In the genomic region with DNA sequence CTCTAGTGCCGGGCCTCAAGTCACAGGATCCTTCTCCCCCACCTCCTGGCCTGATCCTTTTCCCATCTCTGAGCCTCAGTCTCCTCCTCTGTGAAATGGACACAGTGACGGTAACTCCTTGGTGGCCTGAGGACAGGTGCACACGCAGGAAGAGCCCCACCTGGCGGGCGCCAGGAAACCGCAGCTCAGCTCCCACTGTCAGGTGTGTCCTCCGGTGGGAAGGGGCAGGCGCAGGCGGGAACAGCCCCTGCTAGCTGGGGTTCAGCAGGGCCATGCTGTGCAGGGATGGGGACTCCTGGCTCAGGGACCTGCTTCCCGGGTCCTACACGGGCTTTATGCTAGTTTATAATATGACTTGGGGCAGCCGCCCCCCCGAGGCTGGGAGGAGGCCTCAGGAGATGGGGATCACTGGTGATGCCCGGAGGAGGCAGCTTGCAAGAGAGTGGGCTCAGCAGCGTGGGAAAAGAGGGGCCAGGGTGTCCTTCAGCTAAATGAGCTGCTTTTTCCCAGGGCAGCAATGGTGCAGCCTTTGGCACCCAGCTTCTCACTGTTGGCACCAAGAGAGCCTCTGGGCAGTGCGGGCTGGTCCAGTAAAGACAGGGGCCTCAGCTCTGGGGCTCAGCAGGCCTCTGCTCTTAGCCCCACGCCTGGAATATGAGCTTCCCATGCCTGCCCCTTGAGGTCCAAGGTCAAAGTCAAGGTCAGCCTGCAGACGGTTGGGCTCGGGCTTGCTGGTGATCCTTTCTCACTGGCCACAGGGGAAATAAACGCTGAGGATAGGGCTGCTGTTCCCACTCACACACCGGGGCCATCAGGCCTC, we compare ENCODE assay signal across 20 cellular contexts.
A peak's percentile ranks its signal among the peaks of the same experiment; 100 is the strongest.
DNase-seq lines count a peak whose midpoint lies in the region; ATAC-seq, FAIRE-seq and TF ChIP-seq lines count a peak whose summit lies in the region.
"Had no signal": no experiment of that assay in that cellular context is flagged by ENCODE, and none has a peak within 500 bp of the region (broad histone marks: within the 10 kb centered on the region; RNA-seq: fewer than 3 reads in every experiment).

No MANE protein-coding gene starts in this region.

- H3K9me3 ChIP-seq in BLaER1 treated with 17β-estradiol and CSF1 and Interleukin-3, amounts not matched to agents 10 nM and 100 nM (replicated peaks in 1 of 11) = peaks cover 0 to 19% (median 0%) of the 10 kb centered on the region in 11 experiments; a peak in 3 of 22 replicates
- H3K9me3 ChIP-seq in PC-9 (ENCODE audit: insufficient read depth, low read depth) = no peaks in the 10 kb centered on the region
- H3K9me3 ChIP-seq in HepG2 (ENCODE audit: low read length) = no peaks in the 10 kb centered on the region
- H3K9me3 ChIP-seq: psoas muscle, spleen had no signal

- no peaks in the 10 kb centered on the region for H4K20me1 ChIP-seq in BLaER1 treated with 17β-estradiol and CSF1 and Interleukin-3, amounts not matched to agents 10 nM and 100 nM
- H4K20me1 ChIP-seq in PC-9 (ENCODE audit: insufficient read depth) (no peaks in the 10 kb centered on the region), HepG2 (ENCODE audit: insufficient read depth, low read length) (no peaks in the 10 kb centered on the region)

- CTCF ChIA-PET in PC-9 (lab: Charles Lee) = interaction anchor here (1.0 kb wide), 1 partner anchor 60 kb away, joined by 3 read pairs; no protein-coding TSS in a partner anchor
- CTCF ChIA-PET in HepG2 (lab: Yijun Ruan, JAX; ENCODE audit: low intra/inter-chr PET ratio, low total read pairs) = no interaction called here

- 50% methylated on average over 14 of the region's 21 CpGs for WGBS in HepG2 (ENCODE audit: low lambda C conversion rate)

- FAIRE-seq in HepG2 (lab: Jason Lieb, UNC) = no peak
- FAIRE-seq: D721Med, islet of Langerhans had no signal

- no peaks in the 10 kb centered on the region for H3F3A ChIP-seq in PC-9 (ENCODE audit: insufficient read depth, low read depth)

- no peak overlapping the region for H3K4me3 ChIP-seq in BLaER1 treated with 17β-estradiol and CSF1 and Interleukin-3, amounts not matched to agents 10 nM and 100 nM
- no peak overlapping the region for H3K4me3 ChIP-seq in PC-9
- no peak overlapping the region for H3K4me3 ChIP-seq in HepG2 (replicated peaks in 1 of 3; ENCODE audit: insufficient read depth in 1 of 3, low read depth in 2 of 3, low read length in 3 of 3)
- H3K4me3 ChIP-seq: psoas muscle, spleen had no signal

- H3K79me2 ChIP-seq in PC-9 (ENCODE audit: low read depth) (no peaks in the 10 kb centered on the region), HepG2 (ENCODE audit: insufficient read depth, low read length) (no peaks in the 10 kb centered on the region)

- H3K36me3 ChIP-seq in BLaER1 treated with 17β-estradiol and CSF1 and Interleukin-3, amounts not matched to agents 10 nM and 100 nM = no peaks in the 10 kb centered on the region
- no peaks in the 10 kb centered on the region for H3K36me3 ChIP-seq in PC-9 (ENCODE audit: low read depth)
- no peaks in the 10 kb centered on the region for H3K36me3 ChIP-seq in HepG2 (replicated peaks in 1 of 2; ENCODE audit: control insufficient read depth in 1 of 2, insufficient read depth in 2 of 2, low read length in 2 of 2)
- H3K36me3 ChIP-seq: spleen had no signal

- in situ Hi-C loops in HepG2 (cut with HindIII; ENCODE audit: extremely low pct_ligation_motif_present, low pct_unique_long_range_greater_than_20kb) = no loop called here

- ATAC-seq in HepG2 (peak; percentile 24; the same call in 2 of the 3 replicates), HG03175 (IDR thresholded peaks at IDR 0.05; ENCODE audit: unreplicated experiment) (no peak)
- ATAC-seq: natural killer cell, T-cell had no signal

- H3K27ac ChIP-seq in BLaER1 treated with 17β-estradiol and CSF1 and Interleukin-3, amounts not matched to agents 10 nM and 100 nM = peak overlapping the region in 9 of 11 experiments; percentile 51 to 65 (median 58); a peak in 18 of 22 replicates
- H3K27ac ChIP-seq in PC-9 = no peak overlapping the region
- no peak overlapping the region for H3K27ac ChIP-seq in HepG2 (ENCODE audit: extremely low read length, insufficient read depth, low read length)
- H3K27ac ChIP-seq: psoas muscle, spleen had no signal

- BruUV-seq in PC-9 (replicated peaks; lab: Mats Ljungman, UMichigan) (no TSS peak), HepG2 (replicated peaks; lab: Mats Ljungman, UMichigan) (no TSS peak)

- TF ChIP-seq CTCF in GM12873 (IDR thresholded peaks at IDR 0.05; ENCODE audit: insufficient read depth, low read depth, low read length, missing control alignments) (peak; percentile 13), PC-9 (conservative IDR thresholded peaks at IDR 0.05) (peak; percentile 37; the same call in 1 of the 2 replicates), HepG2 (CRISPR knock-in tag; IDR thresholded peaks at IDR 0.05) (peak; percentile 33)

- intact Hi-C loops in PC-9 (cut with micrococcal nuclease; ENCODE audit: unreplicated experiment) (no loop called here), HepG2 (cut with micrococcal nuclease; ENCODE audit: unreplicated experiment) (no loop called here)

- peaks cover 60 to 92% (median 77%) of the 10 kb centered on the region in 10 experiments for H3K4me1 ChIP-seq in BLaER1 treated with 17β-estradiol and CSF1 and Interleukin-3, amounts not matched to agents 10 nM and 100 nM
- H3K4me1 ChIP-seq in PC-9 (replicated peaks; ENCODE audit: insufficient read depth) (no peaks in the 10 kb centered on the region), HepG2 (ENCODE audit: insufficient read depth, low read length) (peaks cover 10% of the 10 kb centered on the region)

- no peak for TF ChIP-seq RAD21 in HepG2 (CRISPR knock-in tag; IDR thresholded peaks at IDR 0.05)

- peak overlapping the region in 8 of 11 experiments; percentile 3 to 55 (median 42); a peak in 12 of 22 replicates for H3K9ac ChIP-seq in BLaER1 treated with 17β-estradiol and CSF1 and Interleukin-3, amounts not matched to agents 10 nM and 100 nM
- no peak overlapping the region for H3K9ac ChIP-seq in HepG2 (ENCODE audit: insufficient read depth, low read depth, low read length)

- H3K9me2 ChIP-seq in PC-9 (ENCODE audit: insufficient read depth) = no peaks in the 10 kb centered on the region

- no peak for DNase-seq in PC-9
- no peak for DNase-seq in HepG2 (ENCODE audit: low spot score)
- no peak for DNase-seq in NCI-H187 treated with DMSO at 0.1 percent for 48 hours (lab: John Stamatoyannopoulos, UW)
- DNase-seq in AG20443 (ENCODE audit: low spot score) = no peak
- no peak for DNase-seq in GM03348 (ENCODE audit: low spot score)
- DNase-seq: activated CD4-positive, alpha-beta T cell treated with anti-CD3 and anti-CD28 coated beads, Interleukin-2, amount 50 U/mL, for 1 hour; effector CD8-positive, alpha-beta T cell; mesendoderm; MM.1S; natural killer cell; NCI-H1930; NCI-H524; psoas muscle; spleen; T-cell had no signal

- no peak overlapping the region for H2AFZ ChIP-seq in PC-9
- H2AFZ ChIP-seq in HepG2 (ENCODE audit: low read length) = no peak overlapping the region

- no peak for TF ChIP-seq POLR2A in HepG2 (IDR thresholded peaks at IDR 0.05; ENCODE audit: insufficient read depth in 1 of 2, low read depth in 2 of 2, low read length in 2 of 2)

- peak overlapping the region; percentile 46 to 96 (median 74) for H3K4me2 ChIP-seq in BLaER1 treated with 17β-estradiol and CSF1 and Interleukin-3, amounts not matched to agents 10 nM and 100 nM
- H3K4me2 ChIP-seq in PC-9 (no peak overlapping the region), HepG2 (ENCODE audit: low read depth, low read length) (no peak overlapping the region)

- no peak for TF ChIP-seq EP300 in HepG2 (IDR thresholded peaks at IDR 0.05; ENCODE audit: low read depth in 2 of 2, low read length in 2 of 2)
- no peak for TF ChIP-seq EP300 in HepG2 (CRISPR knock-in tag; IDR thresholded peaks at IDR 0.05; ENCODE audit: borderline replicate concordance)

- POLR2A ChIA-PET in PC-9 (lab: Charles Lee; ENCODE audit: unreplicated experiment) = no interaction called here
- POLR2A ChIA-PET in HepG2 (lab: Yijun Ruan, JAX) = no interaction called here

- H3K27me3 ChIP-seq in BLaER1 treated with 17β-estradiol and CSF1 and Interleukin-3, amounts not matched to agents 10 nM and 100 nM = no peaks in the 10 kb centered on the region
- H3K27me3 ChIP-seq in PC-9 (ENCODE audit: insufficient read depth, low read depth) = no peaks in the 10 kb centered on the region
- H3K27me3 ChIP-seq in HepG2 (ENCODE audit: control insufficient read depth in 1 of 2, insufficient read depth in 2 of 2, low read length in 2 of 2) = peaks cover 2 to 41% of the 10 kb centered on the region in 2 experiments; a peak in 3 of 5 replicates

TF ChIP-seq in HepG2, 621 proteins besides CTCF, POLR2A, EP300 and RAD21 (continues in another document):
- TF ChIP-seq SPEN (CRISPR knock-in tag; IDR thresholded peaks at IDR 0.05; ENCODE audit: low read depth) (no peak), ZMYM3 (CRISPR knock-in tag; IDR thresholded peaks at IDR 0.05) (peak; percentile 36; the same call in 1 of the 2 replicates), SKI (IDR thresholded peaks at IDR 0.05; ENCODE audit: partially characterized antibody) (peak; percentile 20), ZNF629 (CRISPR knock-in tag; conservative IDR thresholded peaks at IDR 0.05) (peak; percentile 96)

Comparison
In these comparisons a context has a peak if more than half of its experiments do, and no peak if none do; other contexts are left out.
1. H3K27ac ChIP-seq: peak in BLaER1 treated with 17β-estradiol and CSF1 and Interleukin-3, amounts not matched to agents 10 nM and 100 nM (9 of 11); none in PC-9 (single experiment) and HepG2 (single experiment).
2. H3K4me2 ChIP-seq: peak in BLaER1 treated with 17β-estradiol and CSF1 and Interleukin-3, amounts not matched to agents 10 nM and 100 nM (11 of 11); none in PC-9 (single experiment) and HepG2 (single experiment).
3. Peak in every context shown above with its lines, with median percentiles within 50 percentile points of each other: CTCF ChIP-seq.